ENCODE assay signal across 8 cellular contexts in genomic region chr10:74585231-74586087, GRCh38.
DNase-seq lines count a peak whose midpoint lies in the region; ATAC-seq and TF ChIP-seq lines count a peak whose summit lies in the region.

No MANE protein-coding gene starts in this region.

- H3K4me1 Mint-ChIP-seq in activated naive CD8-positive, alpha-beta T cell treated with anti-CD3 and anti-CD28 coated beads, Interleukin-2, amount 10 ng/mL, durations not matched to agents 7 days and 5 days = peaks cover 53% of the 10 kb centered on the region

- POLR2A ChIA-PET in activated naive CD8-positive, alpha-beta T cell treated with anti-CD3 and anti-CD28 coated beads, Interleukin-2, amount 10 ng/mL, durations not matched to agents 7 days and 5 days (lab: Charles Lee) = interaction anchor here (0.7 to 1.7 kb wide), 3 partner anchors 26 to 239 kb away, joined by 3 to 8 read pairs (median 3); no protein-coding TSS in a partner anchor

- no peaks in the 10 kb centered on the region for H3K27me3 Mint-ChIP-seq in activated naive CD8-positive, alpha-beta T cell treated with anti-CD3 and anti-CD28 coated beads, Interleukin-2, amount 10 ng/mL, durations not matched to agents 7 days and 5 days

- H3K27ac ChIP-seq in 22Rv1 = peak overlapping the region; percentile 41

- H3K36me3 Mint-ChIP-seq in activated naive CD8-positive, alpha-beta T cell treated with anti-CD3 and anti-CD28 coated beads, Interleukin-2, amount 10 ng/mL, durations not matched to agents 7 days and 5 days = peaks cover 23% of the 10 kb centered on the region

- H3K9me3 Mint-ChIP-seq in activated naive CD8-positive, alpha-beta T cell treated with anti-CD3 and anti-CD28 coated beads, Interleukin-2, amount 10 ng/mL, durations not matched to agents 7 days and 5 days = peaks cover 7% of the 10 kb centered on the region

- TF ChIP-seq CTCF in 22Rv1 (IDR thresholded peaks at IDR 0.05) = no peak

- H3K4me3 Mint-ChIP-seq in activated naive CD8-positive, alpha-beta T cell treated with anti-CD3 and anti-CD28 coated beads, Interleukin-2, amount 10 ng/mL, durations not matched to agents 7 days and 5 days = peak overlapping the region; percentile 75

- ATAC-seq in GM18867 (IDR thresholded peaks at IDR 0.05; ENCODE audit: unreplicated experiment) = peak; percentile 76
- peak; percentile 71 for ATAC-seq in HG03064 (IDR thresholded peaks at IDR 0.05; ENCODE audit: low read depth, unreplicated experiment)
- ATAC-seq in activated naive CD8-positive, alpha-beta T cell treated with anti-CD3 and anti-CD28 coated beads, Interleukin-2, amount 10 ng/mL, durations not matched to agents 7 days and 5 days (ENCODE audit: low read depth) = peak; percentile 75
- ATAC-seq in left lobe of liver = peak; percentile 64

- peak; percentile 71 for DNase-seq in NCI-H82 treated with DMSO at 0.1 percent for 48 hours (lab: John Stamatoyannopoulos, UW; ENCODE audit: unreplicated experiment)
- peak; percentile 41 for DNase-seq in activated naive CD8-positive, alpha-beta T cell treated with anti-CD3 and anti-CD28 coated beads, Interleukin-2, amount 10 ng/mL, durations not matched to agents 7 days and 5 days
- DNase-seq in left lobe of liver (ENCODE audit: low spot score) = peak; percentile 56
- DNase-seq in stimulated activated CD8-positive, alpha-beta memory T cell treated with anti-CD3 and anti-CD28 coated beads, Interleukin-15, amount 100 ng/mL, for 48 hours (ENCODE audit: low read depth in 2 of 2) = peak; percentile 8 to 34
- no peak for DNase-seq in globus pallidus (ENCODE audit: low spot score)

- peak overlapping the region; percentile 92 for H3K27ac Mint-ChIP-seq in activated naive CD8-positive, alpha-beta T cell treated with anti-CD3 and anti-CD28 coated beads, Interleukin-2, amount 10 ng/mL, durations not matched to agents 7 days and 5 days
